Comparison of ENCODE assay signal across 12 cellular contexts in genomic region chr7:139875821-139876241, GRCh38. TPM values are rescaled to one million over a fixed set of nuclear protein-coding genes. Genes with fewer than 3 reads are reported as not detected.
DNase-seq lines count a peak whose midpoint lies in the region; ATAC-seq and TF ChIP-seq lines count a peak whose summit lies in the region.
"Had no signal": no experiment of that assay in that cellular context is flagged by ENCODE, and none has a peak within 500 bp of the region (broad histone marks: within the 10 kb centered on the region; RNA-seq: fewer than 3 reads in every experiment).

No MANE protein-coding gene starts in this region.

- intact Hi-C loops in Right ventricle myocardium inferior (cut with DNase I) = no loop called here
- intact Hi-C loops in cardiac septum (cut with DNase I) = no loop called here
- intact Hi-C loops in left ventricle myocardium inferior (cut with micrococcal nuclease) = no loop called here
- intact Hi-C loops in PC-9 (cut with micrococcal nuclease; ENCODE audit: unreplicated experiment) = no loop called here

- no peak for DNase-seq in Right ventricle myocardium inferior (ENCODE audit: missing footprints)
- DNase-seq in cardiac septum (ENCODE audit: low spot score) = no peak
- no peak for DNase-seq in left ventricle myocardium inferior
- no peak for DNase-seq in NCI-H187 treated with DMSO at 0.1 percent for 48 hours (lab: John Stamatoyannopoulos, UW)
- no peak for DNase-seq in SJCRH30
- no peak for DNase-seq in anterior cingulate cortex (lab: John Stamatoyannopoulos, UW)
- no peak for DNase-seq in PC-9
- DNase-seq: activated effector memory CD4-positive, alpha-beta T cell treated with anti-CD3 and anti-CD28 coated beads, Interleukin-2, amount 50 U/mL, for 16 hours; effector CD8-positive, alpha-beta T cell; NCI-H345 had no signal

- POLR2A ChIA-PET in PC-9 (lab: Charles Lee; ENCODE audit: unreplicated experiment) = no interaction called here

- H3K4me1 ChIP-seq in left ventricle myocardium inferior (peaks cover 38% of the 10 kb centered on the region), SJCRH30 (no peaks in the 10 kb centered on the region), PC-9 (replicated peaks; ENCODE audit: insufficient read depth) (no peaks in the 10 kb centered on the region)

- no peaks in the 10 kb centered on the region for H3K79me2 ChIP-seq in PC-9 (ENCODE audit: low read depth)

- TF ChIP-seq CTCF in left ventricle myocardium inferior (IDR thresholded peaks at IDR 0.05; ENCODE audit: borderline replicate concordance) (no peak), PC-9 (conservative IDR thresholded peaks at IDR 0.05) (no peak)

- H2AFZ ChIP-seq in PC-9 = no peak overlapping the region

- CTCF ChIA-PET in PC-9 (lab: Charles Lee) = no interaction called here

- H3K27ac ChIP-seq in left ventricle myocardium inferior (replicated peaks) (peak overlapping the region; percentile 42), SJCRH30 (no peak overlapping the region), PC-9 (no peak overlapping the region)

- no peaks in the 10 kb centered on the region for H3K36me3 ChIP-seq in left ventricle myocardium inferior
- H3K36me3 ChIP-seq in SJCRH30 = no peaks in the 10 kb centered on the region
- no peaks in the 10 kb centered on the region for H3K36me3 ChIP-seq in PC-9 (ENCODE audit: low read depth)

- H3K9me3 ChIP-seq in left ventricle myocardium inferior (replicated peaks) (no peaks in the 10 kb centered on the region), SJCRH30 (replicated peaks) (no peaks in the 10 kb centered on the region), PC-9 (ENCODE audit: insufficient read depth, low read depth) (no peaks in the 10 kb centered on the region)

- no peaks in the 10 kb centered on the region; the same call in 1 of the 2 replicates for H4K20me1 ChIP-seq in PC-9 (ENCODE audit: insufficient read depth)

- no peaks in the 10 kb centered on the region for H3K9me2 ChIP-seq in PC-9 (ENCODE audit: insufficient read depth)

- no peaks in the 10 kb centered on the region for H3F3A ChIP-seq in PC-9 (ENCODE audit: insufficient read depth, low read depth)

- H3K27me3 ChIP-seq in left ventricle myocardium inferior (ENCODE audit: low read depth) (no peaks in the 10 kb centered on the region), SJCRH30 (peaks cover 11% of the 10 kb centered on the region; the same call in 1 of the 2 replicates), PC-9 (ENCODE audit: insufficient read depth, low read depth) (no peaks in the 10 kb centered on the region)

- ATAC-seq in Right ventricle myocardium inferior = peak; percentile 48
- ATAC-seq in HG03571 (IDR thresholded peaks at IDR 0.05; ENCODE audit: unreplicated experiment) = peak; percentile 87

- H3K4me2 ChIP-seq in PC-9 = no peak overlapping the region
- H3K4me2 ChIP-seq: smooth muscle cell had no signal

- H3K4me3 ChIP-seq in left ventricle myocardium inferior (no peak overlapping the region), SJCRH30 (no peak overlapping the region), PC-9 (no peak overlapping the region)
- H3K4me3 ChIP-seq: smooth muscle cell had no signal

- BruUV-seq in PC-9 (replicated peaks; lab: Mats Ljungman, UMichigan) = no TSS peak

RNA-seq across cellular contexts. Expression of gene TBXAS1, which starts 46.8 kb away (rescaled TPM):
- total RNA-seq in Right ventricle myocardium inferior = 6.0 TPM
- 4.3 TPM for total RNA-seq in cardiac septum
- total RNA-seq in left ventricle myocardium inferior = 3.9 TPM
- total RNA-seq in SJCRH30 (2014; rRNA removed; shearing (Covaris generic)) = 2.9 and 3.2 TPM in 2 replicates
- 0.58 and 2.2 TPM in 2 replicates for total RNA-seq in PC-9 (2021)
- total RNA-seq: smooth muscle cell had no signal
